ENCODE assay signal across 20 cellular contexts in genomic region chr1:177629526-177629925, GRCh38.
A peak's percentile ranks its signal among the peaks of the same experiment; 100 is the strongest.
DNase-seq lines count a peak whose midpoint lies in the region; ATAC-seq, FAIRE-seq and TF ChIP-seq lines count a peak whose summit lies in the region.
"Had no signal": no experiment of that assay in that cellular context is flagged by ENCODE, and none has a peak within 500 bp of the region (broad histone marks: within the 10 kb centered on the region; RNA-seq: fewer than 3 reads in every experiment).

No MANE protein-coding gene starts in this region.

- BruUV-seq in IMR-90 (replicated peaks; lab: Mats Ljungman, UMichigan) = no TSS peak

- intact Hi-C loops in IMR-90 (cut with micrococcal nuclease) = no loop called here

- H3K4ac ChIP-seq in IMR-90 (ENCODE audit: low read depth, low read length) = no peak overlapping the region

- no peak overlapping the region for H2BK15ac ChIP-seq in IMR-90 (ENCODE audit: low read depth, low read length)

- H4K5ac ChIP-seq in IMR-90 (ENCODE audit: low read depth, low read length) = no peak overlapping the region

- in situ Hi-C loops in IMR-90 (cut with MboI; ENCODE audit: low sequenced_read_pairs) = no loop called here

- TF ChIP-seq RAD21 in IMR-90 (IDR thresholded peaks at IDR 0.05; ENCODE audit: low read length) = no peak

- no peak overlapping the region for H2BK5ac ChIP-seq in IMR-90 (ENCODE audit: low read depth, low read length, poor library complexity, severe bottlenecking)

- H3K9ac ChIP-seq in IMR-90 (ENCODE audit: low read depth, low read length) = no peak overlapping the region

- no peak for TF ChIP-seq POLR2A in IMR-90 (IDR thresholded peaks at IDR 0.05; ENCODE audit: low read depth, low read length)
- no peak for TF ChIP-seq POLR2A in GM12892 (IDR thresholded peaks at IDR 0.05; ENCODE audit: low read depth, low read length)

- no peak overlapping the region for H2AFZ ChIP-seq in IMR-90 (replicated peaks; ENCODE audit: low read length, poor library complexity)

- TF ChIP-seq CTCF in IMR-90 (conservative IDR thresholded peaks at IDR 0.05; ENCODE audit: low read depth, low read length) (no peak), bronchial epithelial cell (IDR thresholded peaks at IDR 0.05; ENCODE audit: insufficient read depth, low read length, severe bottlenecking) (no peak), fibroblast of villous mesenchyme (IDR thresholded peaks at IDR 0.05; ENCODE audit: insufficient read depth, low read depth, low read length) (no peak)

- no peaks in the 10 kb centered on the region for H3K79me1 ChIP-seq in IMR-90 (ENCODE audit: low read depth in 1 of 2, low read length in 2 of 2)

- H3K9me3 ChIP-seq in IMR-90 (ENCODE audit: control insufficient read depth, insufficient read depth, low read length) = no peaks in the 10 kb centered on the region
- H3K9me3 ChIP-seq: HAP-1, MG63, Peyer's patch, SJSA1 had no signal

- no peak overlapping the region for H2BK20ac ChIP-seq in IMR-90 (ENCODE audit: low read depth, low read length)

- no peak overlapping the region for H3K4me2 ChIP-seq in IMR-90 (ENCODE audit: low read depth, low read length)

- H3K4me3 ChIP-seq in IMR-90 (ENCODE audit: insufficient read depth, low read depth, low read length) (no peak overlapping the region), bronchial epithelial cell (ENCODE audit: low read depth, low read length) (no peak overlapping the region), fibroblast of villous mesenchyme (ENCODE audit: low read depth, low read length) (no peak overlapping the region)
- H3K4me3 ChIP-seq: HAP-1, MG63, Peyer's patch, SJSA1 had no signal

- POLR2A ChIA-PET in IMR-90 (lab: Charles Lee; ENCODE audit: unreplicated experiment) = no interaction called here

- no peak overlapping the region for H3K23ac ChIP-seq in IMR-90 (ENCODE audit: low read depth, low read length)

- no peak overlapping the region for H3K14ac ChIP-seq in IMR-90 (replicated peaks; ENCODE audit: low read depth, low read length)

- no peak overlapping the region for H3K56ac ChIP-seq in IMR-90 (ENCODE audit: extremely low read depth, insufficient read depth, low read length)

- dilution Hi-C loops in IMR-90 (cut with HindIII; ENCODE audit: low sequenced_read_pairs, unreplicated experiment) = no loop called here

- H4K8ac ChIP-seq in IMR-90 (ENCODE audit: low read depth in 2 of 2, low read length in 2 of 2) = no peak overlapping the region

- H4K20me1 ChIP-seq in IMR-90 (ENCODE audit: insufficient read depth, low read length) = no peaks in the 10 kb centered on the region

- H3K27me3 ChIP-seq in IMR-90 (ENCODE audit: control insufficient read depth, insufficient read depth, low read length) (no peaks in the 10 kb centered on the region), bronchial epithelial cell (ENCODE audit: control insufficient read depth, insufficient read depth, low read length) (no peaks in the 10 kb centered on the region)
- H3K27me3 ChIP-seq: Peyer's patch, SJSA1 had no signal

- H3K27ac ChIP-seq in IMR-90 (ENCODE audit: insufficient read depth, low read length) = no peak overlapping the region
- H3K27ac ChIP-seq: C4-2B, Peyer's patch, SJSA1 had no signal

- H3K18ac ChIP-seq in IMR-90 (ENCODE audit: low read depth, low read length) = no peak overlapping the region

- FAIRE-seq in bronchial epithelial cell (lab: Jason Lieb, UNC) (no peak), GM12892 (lab: Jason Lieb, UNC) (no peak)

- no peak overlapping the region for H4K91ac ChIP-seq in IMR-90 (ENCODE audit: insufficient read depth, low read depth, low read length)

- no peak overlapping the region for H2AK5ac ChIP-seq in IMR-90 (ENCODE audit: low read depth, low read length)

- no peak for ATAC-seq in IMR-90 (ENCODE audit: low read depth)

- H2AK9ac ChIP-seq in IMR-90 (replicated peaks; ENCODE audit: low read depth, low read length, poor library complexity) = no peak overlapping the region

- H2BK120ac ChIP-seq in IMR-90 (ENCODE audit: low read depth, low read length) = no peak overlapping the region

- no peaks in the 10 kb centered on the region for H3K9me1 ChIP-seq in IMR-90 (ENCODE audit: insufficient read depth, low read length)

- WGBS in IMR-90 (ENCODE audit: extremely low coverage in 2 of 2, insufficient read length in 1 of 2), 2 experiments = no CpG with 5 or more reads among the region's 1 CpG

- H3K36me3 ChIP-seq in IMR-90 (ENCODE audit: control insufficient read depth, insufficient read depth, low read length) = no peaks in the 10 kb centered on the region
- H3K36me3 ChIP-seq in bronchial epithelial cell (ENCODE audit: control insufficient read depth, insufficient read depth, low read length) = no peaks in the 10 kb centered on the region
- H3K36me3 ChIP-seq: HAP-1, MG63, Peyer's patch, SJSA1 had no signal

- no peaks in the 10 kb centered on the region for H3K4me1 ChIP-seq in IMR-90 (ENCODE audit: control insufficient read depth, insufficient read depth, low read length)
- H3K4me1 ChIP-seq: HAP-1, Peyer's patch, SJSA1 had no signal

- CTCF ChIA-PET in IMR-90 (lab: Yijun Ruan, JAX) = no interaction called here

- DNase-seq in IMR-90 = peak; percentile 20
- DNase-seq in bronchial epithelial cell (ENCODE audit: low read depth) = peak; percentile 77
- peak; percentile 5 for DNase-seq in fibroblast of villous mesenchyme (ENCODE audit: low read depth)
- DNase-seq in NCI-H1092 (lab: John Stamatoyannopoulos, UW) = no peak
- no peak for DNase-seq in cerebellar cortex (ENCODE audit: low spot score)
- no peak for DNase-seq in GM12892 (ENCODE audit: insufficient read length)
- DNase-seq in NCI-H128 (lab: John Stamatoyannopoulos, UW; ENCODE audit: unreplicated experiment) = no peak
- DNase-seq: AML-193, DMS79 treated with DMSO at 0.1 percent for 48 hours, MG63, NCI-H1048, NCI-H146, NCI-H2029 treated with DMSO at 0.1 percent for 48 hours, NCI-H2171 treated with DMSO at 0.1 percent for 48 hours, NCI-H446, NCI-H69, Peyer's patch had no signal

TF ChIP-seq in IMR-90, 13 proteins besides CTCF, POLR2A, EP300 and RAD21:
- TF ChIP-seq MAZ (IDR thresholded peaks at IDR 0.05; ENCODE audit: borderline replicate concordance, low read depth, low read length) (no peak), RFX5 (IDR thresholded peaks at IDR 0.05; ENCODE audit: low read depth, low read length) (no peak), RCOR1 (IDR thresholded peaks at IDR 0.05; ENCODE audit: insufficient replicate concordance, low read length) (no peak), USF2 (IDR thresholded peaks at IDR 0.05; ENCODE audit: low read depth, low read length) (no peak), CEBPB (IDR thresholded peaks at IDR 0.05; ENCODE audit: low read depth, low read length) (no peak), MXI1 (IDR thresholded peaks at IDR 0.05; ENCODE audit: borderline replicate concordance, low read depth, low read length) (no peak), FOS (IDR thresholded peaks at IDR 0.05; ENCODE audit: low read depth, low read length) (no peak), MAFK (IDR thresholded peaks at IDR 0.05; ENCODE audit: low read depth, low read length) (no peak), BHLHE40 (IDR thresholded peaks at IDR 0.05; ENCODE audit: low read depth, low read length) (no peak), SMC3 (IDR thresholded peaks at IDR 0.05; ENCODE audit: low read depth, low read length) (no peak), NFE2L2 (IDR thresholded peaks at IDR 0.05; ENCODE audit: low read depth, low read length) (no peak)
- TF ChIP-seq, protein P1, sequence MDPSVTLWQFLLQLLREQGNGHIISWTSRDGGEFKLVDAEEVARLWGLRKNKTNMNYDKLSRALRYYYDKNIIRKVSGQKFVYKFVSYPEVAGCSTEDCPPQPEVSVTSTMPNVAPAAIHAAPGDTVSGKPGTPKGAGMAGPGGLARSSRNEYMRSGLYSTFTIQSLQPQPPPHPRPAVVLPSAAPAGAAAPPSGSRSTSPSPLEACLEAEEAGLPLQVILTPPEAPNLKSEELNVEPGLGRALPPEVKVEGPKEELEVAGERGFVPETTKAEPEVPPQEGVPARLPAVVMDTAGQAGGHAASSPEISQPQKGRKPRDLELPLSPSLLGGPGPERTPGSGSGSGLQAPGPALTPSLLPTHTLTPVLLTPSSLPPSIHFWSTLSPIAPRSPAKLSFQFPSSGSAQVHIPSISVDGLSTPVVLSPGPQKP (IDR thresholded peaks at IDR 0.05; ENCODE audit: borderline replicate concordance, low read depth, low read length) = no peak

Comparison
In these comparisons a context has a peak if more than half of its experiments do, and no peak if none do; other contexts are left out.
1. DNase-seq: peak in IMR-90 (single experiment), bronchial epithelial cell (single experiment) and fibroblast of villous mesenchyme (single experiment); none in NCI-H1092 (single experiment), cerebellar cortex (single experiment), GM12892 (single experiment) and NCI-H128 (single experiment).